8 cellular contexts compared by ENCODE assay signal in the genomic region with DNA sequence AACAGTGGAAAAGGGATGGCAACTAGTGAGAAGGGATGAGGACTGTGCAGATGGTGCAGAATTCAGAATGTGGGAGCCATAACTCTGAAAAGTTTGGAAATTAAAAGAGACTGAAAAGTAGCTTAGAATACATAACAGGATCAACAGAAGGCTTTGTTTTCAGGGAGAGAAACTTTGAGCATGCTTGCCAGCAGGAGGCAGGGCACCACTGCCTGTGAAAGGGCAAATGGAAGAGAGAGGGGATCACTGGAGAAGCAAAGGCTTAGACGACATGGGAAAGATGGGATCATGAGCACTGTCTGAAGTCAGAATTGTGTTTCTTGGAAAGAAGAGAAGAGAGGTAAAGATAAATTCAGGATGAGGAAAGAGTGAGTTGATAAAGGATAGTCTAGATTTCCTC.
DNase-seq lines count a peak whose midpoint lies in the region; ATAC-seq, FAIRE-seq and TF ChIP-seq lines count a peak whose summit lies in the region.

No MANE protein-coding gene starts in this region.

- no peak overlapping the region for H3K4me3 ChIP-seq in A549
- H3K4me3 ChIP-seq in H7 (ENCODE audit: insufficient read depth, low read depth, low read length) = no peak overlapping the region
- H3K4me3 ChIP-seq in astrocyte of the cerebellum (ENCODE audit: low read depth, low read length) = no peak overlapping the region

- DNase-seq in A549 (ENCODE audit: low read depth in 1 of 2, low spot score in 1 of 2) (peak in 1 of 2 experiments; percentile 31), H7 (peak; percentile 56), astrocyte of the cerebellum (ENCODE audit: low read depth) (no peak), left kidney (ENCODE audit: low read depth, low spot score) (peak; percentile 49), OCI-M2 (lab: John Stamatoyannopoulos, UW; ENCODE audit: unreplicated experiment) (no peak), DMS114 treated with DMSO at 0.1 percent for 48 hours (lab: John Stamatoyannopoulos, UW; ENCODE audit: unreplicated experiment) (no peak)
- DNase-seq in activated CD4-positive, CD25-positive, alpha-beta regulatory T cell treated with anti-CD3 and anti-CD28 coated beads, Interleukin-2, amount 50 U/mL, for 72 hours = no peak
- no peak for DNase-seq in stimulated activated CD4-positive, alpha-beta T cell treated with anti-CD3 and anti-CD28 coated beads, Interleukin-1b, Interleukin-23, amount 100 ng/mL, for 48 hours

- TF ChIP-seq EP300 in A549 (IDR thresholded peaks at IDR 0.05) = no peak

- H3K27ac ChIP-seq in A549 = no peak overlapping the region

- ATAC-seq in A549 = peak in 1 of 2 experiments; percentile 66; a peak in 3 of 6 replicates

- H3K9me3 ChIP-seq in A549 = no peaks in the 10 kb centered on the region

- TF ChIP-seq POLR2A in A549 (IDR thresholded peaks at IDR 0.05; ENCODE audit: low read length) = no peak

- TF ChIP-seq RAD21 in A549 (conservative IDR thresholded peaks at IDR 0.05 in 1 of 2, IDR thresholded peaks at IDR 0.05 in 1 of 2) = peak; percentile 65 to 78

- peak; percentile 33; the same call in 2 of the 3 replicates for TF ChIP-seq CTCF in A549 (IDR thresholded peaks at IDR 0.05)
- TF ChIP-seq CTCF in astrocyte of the cerebellum (IDR thresholded peaks at IDR 0.05; ENCODE audit: low read depth, low read length, missing control alignments) = peak; percentile 62

- no peak for FAIRE-seq in A549 (lab: Jason Lieb, UNC)

- POLR2A ChIA-PET in A549 (lab: Yijun Ruan, JAX) = no interaction called here

- in situ Hi-C loops in astrocyte of the cerebellum (cut with HindIII; ENCODE audit: low sequenced_read_pairs) = loop anchor here (5.0 kb wide), 1 partner anchor 104 kb away; no protein-coding TSS in a partner anchor

- WGBS in A549 (ENCODE audit: missing lambda C conversion rate) = 16% methylated on average over 1 of the region's 1 CpG

- CTCF ChIA-PET in A549 (lab: Yijun Ruan, JAX) = interaction anchor here (0.6 to 2.6 kb wide), 6 partner anchors 10 to 316 kb away, joined by 3 to 12 read pairs (median 4); no protein-coding TSS in a partner anchor

- H3K4me1 ChIP-seq in A549 = no peaks in the 10 kb centered on the region

- no peak overlapping the region for H3K4me2 ChIP-seq in A549

- H3K27me3 ChIP-seq in H7 (ENCODE audit: control insufficient read depth, insufficient read depth, low read length) = no peaks in the 10 kb centered on the region

- no peaks in the 10 kb centered on the region for H3K36me3 ChIP-seq in H7 (replicated peaks; ENCODE audit: control insufficient read depth, insufficient read depth, low read length)

TF ChIP-seq in A549, 52 proteins besides CTCF, POLR2A, EP300 and RAD21:
- TF ChIP-seq SMC3 (IDR thresholded peaks at IDR 0.05) (peak; percentile 56), BHLHE40 (IDR thresholded peaks at IDR 0.05; ENCODE audit: low read depth, low read length) (no peak)

Comparison
In these comparisons a context has a peak if more than half of its experiments do, and no peak if none do; other contexts are left out.
1. DNase-seq: peak in H7 (single experiment) and left kidney (single experiment); none in astrocyte of the cerebellum (single experiment), OCI-M2 (single experiment), DMS114 treated with DMSO at 0.1 percent for 48 hours (single experiment), activated CD4-positive, CD25-positive, alpha-beta regulatory T cell treated with anti-CD3 and anti-CD28 coated beads, Interleukin-2, amount 50 U/mL, for 72 hours (single experiment) and stimulated activated CD4-positive, alpha-beta T cell treated with anti-CD3 and anti-CD28 coated beads, Interleukin-1b, Interleukin-23, amount 100 ng/mL, for 48 hours (single experiment).